Comparison of ENCODE assay signal across 1 cellular context in the genomic region with DNA sequence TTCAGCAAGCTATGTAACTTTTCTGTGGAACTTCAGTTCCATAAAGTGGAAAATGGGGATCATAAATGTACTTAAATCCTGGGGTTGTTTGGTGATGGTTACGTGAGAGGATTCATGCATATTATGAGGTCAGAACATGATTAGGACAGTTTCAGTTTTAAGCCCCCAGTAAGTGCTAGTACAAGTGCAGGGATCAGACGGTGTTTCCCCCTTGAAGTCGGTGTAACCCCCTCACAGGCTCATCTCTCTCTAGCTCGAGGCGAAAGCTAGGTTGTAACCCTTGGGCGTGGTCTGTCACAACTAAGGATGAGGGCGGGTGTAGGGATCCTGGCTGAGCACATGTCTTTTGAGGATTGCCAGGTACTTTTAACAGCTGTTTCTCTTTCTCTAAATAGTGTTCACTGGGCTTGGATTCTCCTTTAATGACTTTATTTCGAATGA.
TF ChIP-seq lines count a peak whose summit lies in the region.

No MANE protein-coding gene starts in this region.

TF ChIP-seq in endothelial cell of umbilical vein, 7 proteins besides CTCF, POLR2A, EP300 and RAD21 (continued from another document):
- TF ChIP-seq, protein P1, sequence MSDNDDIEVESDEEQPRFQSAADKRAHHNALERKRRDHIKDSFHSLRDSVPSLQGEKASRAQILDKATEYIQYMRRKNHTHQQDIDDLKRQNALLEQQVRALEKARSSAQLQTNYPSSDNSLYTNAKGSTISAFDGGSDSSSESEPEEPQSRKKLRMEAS (IDR thresholded peaks at IDR 0.05; ENCODE audit: insufficient read depth, insufficient read length): no peak
TF ChIP-seq in endothelial cell of umbilical vein: peak in this region for 0.
